ENCODE assay signal across 1 cellular context in the genomic region with DNA sequence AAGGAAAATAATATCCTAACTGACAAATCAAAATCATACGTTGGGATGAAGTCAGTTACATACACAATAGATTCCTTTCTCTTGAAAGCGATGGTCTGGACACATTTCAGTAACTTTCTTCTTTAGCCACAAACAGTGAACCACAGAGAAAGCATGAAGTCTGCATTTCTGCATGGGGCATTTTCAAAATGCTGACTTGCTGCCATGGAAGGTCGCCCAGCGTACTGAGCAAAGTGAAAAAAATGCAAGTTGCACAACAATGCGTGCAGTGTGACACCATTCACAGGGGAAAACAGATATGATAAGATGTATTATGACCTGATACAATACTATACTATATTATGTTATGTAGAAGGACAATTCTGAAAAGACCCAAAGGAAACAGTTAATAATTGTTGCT.
TF ChIP-seq lines count a peak whose summit lies in the region.

No MANE protein-coding gene starts in this region.

TF ChIP-seq in WTC11, 78 proteins besides CTCF, POLR2A, EP300 and RAD21 (continued from another document):
- TF ChIP-seq, protein P1, sequence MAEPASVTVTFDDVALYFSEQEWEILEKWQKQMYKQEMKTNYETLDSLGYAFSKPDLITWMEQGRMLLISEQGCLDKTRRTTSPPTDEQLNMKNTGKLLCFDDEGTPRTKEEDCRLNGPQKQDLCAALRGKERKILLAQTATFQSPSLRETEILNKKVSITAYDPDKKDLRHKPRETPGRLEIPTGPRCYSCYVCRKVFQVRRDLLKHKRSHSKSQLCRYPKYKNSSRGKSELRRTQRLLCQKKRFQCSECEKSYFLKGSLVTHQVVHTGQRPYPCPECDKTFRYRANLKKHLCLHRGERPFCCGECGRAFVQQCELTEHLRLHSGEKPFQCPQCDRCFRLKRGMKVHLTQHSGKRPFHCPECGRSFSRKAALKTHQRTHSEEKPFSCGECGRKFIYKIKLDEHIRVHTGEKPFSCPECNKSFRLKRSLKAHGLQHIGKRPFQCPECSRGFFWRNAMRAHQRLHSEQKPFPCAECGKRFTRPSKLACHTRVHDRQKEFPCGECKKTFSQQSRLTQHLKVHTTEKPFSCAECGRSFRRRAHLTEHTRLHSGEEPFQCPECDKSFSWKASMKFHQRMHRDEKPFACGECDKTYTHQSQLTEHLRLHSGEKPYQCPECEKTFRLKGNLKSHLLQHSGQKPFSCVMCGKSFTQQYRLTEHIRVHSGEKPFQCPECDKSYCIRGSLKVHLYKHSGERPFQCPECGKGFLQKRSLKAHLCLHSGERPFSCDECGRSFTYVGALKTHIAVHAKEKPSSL (CRISPR knock-in tag; conservative IDR thresholded peaks at IDR 0.05), result no peak
